7 cellular contexts compared by ENCODE assay signal in genomic region chr7:65888434-65889160, GRCh38. TPM values are rescaled to one million over a fixed set of nuclear protein-coding genes. Genes with fewer than 3 reads are reported as not detected.
DNase-seq lines count a peak whose midpoint lies in the region; ATAC-seq and TF ChIP-seq lines count a peak whose summit lies in the region.
"Not testable (repeated sequence)": the region's sequence is repeated elsewhere in the genome, so short reads cannot be mapped to it uniquely, and the experiment has no call there.

No MANE protein-coding gene starts in this region.

- H3K4me3 Mint-ChIP-seq in T-helper 17 cell; activated T-helper 1 cell treated with anti-CD3 and anti-CD28 coated beads, Interleukin-12 subunit alpha, Interleukin-12 subunit beta, Interleukin-2, Interleukin-4 antibody, amounts not matched to agents 30 ng/mL and 10 ng/mL and 1 ng/mL, durations not matched to agents 14 hours and 24 hours and 36 hours; memory B cell; stimulated activated memory B cell treated with anti-CD40 and anti-IgM and Interleukin-4, amounts not matched to agents 10 μg/mL and 1 μg/mL and 100 μg/mL, for 72 hours: not testable (repeated sequence)

- H3K9me3 Mint-ChIP-seq in activated T-helper 1 cell treated with anti-CD3 and anti-CD28 coated beads, Interleukin-12 subunit alpha, Interleukin-12 subunit beta, Interleukin-2, Interleukin-4 antibody, amounts not matched to agents 30 ng/mL and 10 ng/mL and 1 ng/mL, durations not matched to agents 14 hours and 24 hours and 36 hours; memory B cell; stimulated activated memory B cell treated with anti-CD40 and anti-IgM and Interleukin-4, amounts not matched to agents 10 μg/mL and 1 μg/mL and 100 μg/mL, for 72 hours: not testable (repeated sequence)

- H3K9me3 ChIP-seq in T-helper 17 cell (ENCODE audit: control insufficient read depth, low read length, poor library complexity, severe bottlenecking); cardiac muscle cell (ENCODE audit: low read depth): not testable (repeated sequence)

- TF ChIP-seq CTCF in cardiac muscle cell (IDR thresholded peaks at IDR 0.05; ENCODE audit: low read depth, low read length), result not testable (repeated sequence)

- intact Hi-C loops in activated T-helper 1 cell treated with anti-CD3 and anti-CD28 coated beads, Interleukin-12 subunit alpha, Interleukin-12 subunit beta, Interleukin-2, Interleukin-4 antibody, amounts not matched to agents 30 ng/mL and 10 ng/mL and 1 ng/mL, durations not matched to agents 14 hours and 24 hours and 36 hours (cut with micrococcal nuclease), result not testable (repeated sequence)

- not testable (repeated sequence) for ATAC-seq in T-helper 17 cell; memory B cell (ENCODE audit: low read depth)
- peak; percentile 65 for ATAC-seq in stimulated activated memory B cell treated with anti-CD40 and anti-IgM and Interleukin-4, amounts not matched to agents 10 μg/mL and 1 μg/mL and 100 μg/mL, for 72 hours

- in situ Hi-C loops in Caki2 (cut with HindIII; ENCODE audit: low pct_unique_long_range_greater_than_20kb, low sequenced_read_pairs), result not testable (repeated sequence)

- not testable (repeated sequence) for H3K4me1 ChIP-seq in cardiac muscle cell (ENCODE audit: low read depth)

- not testable (repeated sequence) for H3K4me3 ChIP-seq in cardiac muscle cell

- not testable (repeated sequence) for H3K36me3 Mint-ChIP-seq in T-helper 17 cell (ENCODE audit: low read depth)
- H3K36me3 Mint-ChIP-seq in activated T-helper 1 cell treated with anti-CD3 and anti-CD28 coated beads, Interleukin-12 subunit alpha, Interleukin-12 subunit beta, Interleukin-2, Interleukin-4 antibody, amounts not matched to agents 30 ng/mL and 10 ng/mL and 1 ng/mL, durations not matched to agents 14 hours and 24 hours and 36 hours (ENCODE audit: low read depth), result peaks cover 18% of the 10 kb centered on the region
- H3K36me3 Mint-ChIP-seq in memory B cell, result peaks cover 19% of the 10 kb centered on the region
- H3K36me3 Mint-ChIP-seq in stimulated activated memory B cell treated with anti-CD40 and anti-IgM and Interleukin-4, amounts not matched to agents 10 μg/mL and 1 μg/mL and 100 μg/mL, for 72 hours, result peaks cover 46% of the 10 kb centered on the region

- H3K27ac Mint-ChIP-seq in T-helper 17 cell (peak overlapping the region; percentile 16), memory B cell (peak overlapping the region; percentile 71)
- peak overlapping the region; percentile 29 for H3K27ac Mint-ChIP-seq in activated T-helper 1 cell treated with anti-CD3 and anti-CD28 coated beads, Interleukin-12 subunit alpha, Interleukin-12 subunit beta, Interleukin-2, Interleukin-4 antibody, amounts not matched to agents 30 ng/mL and 10 ng/mL and 1 ng/mL, durations not matched to agents 14 hours and 24 hours and 36 hours
- H3K27ac Mint-ChIP-seq in stimulated activated memory B cell treated with anti-CD40 and anti-IgM and Interleukin-4, amounts not matched to agents 10 μg/mL and 1 μg/mL and 100 μg/mL, for 72 hours, result peak overlapping the region; percentile 64

- H3K4me1 Mint-ChIP-seq in T-helper 17 cell; activated T-helper 1 cell treated with anti-CD3 and anti-CD28 coated beads, Interleukin-12 subunit alpha, Interleukin-12 subunit beta, Interleukin-2, Interleukin-4 antibody, amounts not matched to agents 30 ng/mL and 10 ng/mL and 1 ng/mL, durations not matched to agents 14 hours and 24 hours and 36 hours (ENCODE audit: low read depth); memory B cell: not testable (repeated sequence)
- H3K4me1 Mint-ChIP-seq in stimulated activated memory B cell treated with anti-CD40 and anti-IgM and Interleukin-4, amounts not matched to agents 10 μg/mL and 1 μg/mL and 100 μg/mL, for 72 hours, result peaks cover 33% of the 10 kb centered on the region

- not testable (repeated sequence) for H3K27me3 Mint-ChIP-seq in T-helper 17 cell; activated T-helper 1 cell treated with anti-CD3 and anti-CD28 coated beads, Interleukin-12 subunit alpha, Interleukin-12 subunit beta, Interleukin-2, Interleukin-4 antibody, amounts not matched to agents 30 ng/mL and 10 ng/mL and 1 ng/mL, durations not matched to agents 14 hours and 24 hours and 36 hours (ENCODE audit: insufficient read depth); memory B cell; stimulated activated memory B cell treated with anti-CD40 and anti-IgM and Interleukin-4, amounts not matched to agents 10 μg/mL and 1 μg/mL and 100 μg/mL, for 72 hours

- H3K27ac ChIP-seq in cardiac muscle cell, result peak overlapping the region; percentile 9

- peak; percentile 30 for DNase-seq in Caki2 (ENCODE audit: low read depth)
- not testable (repeated sequence) for DNase-seq in T-helper 17 cell; activated T-helper 1 cell treated with anti-CD3 and anti-CD28 coated beads, Interleukin-12 subunit alpha, Interleukin-12 subunit beta, Interleukin-2, Interleukin-4 antibody, amounts not matched to agents 30 ng/mL and 10 ng/mL and 1 ng/mL, durations not matched to agents 14 hours and 24 hours and 36 hours (ENCODE audit: low spot score); cardiac muscle cell (ENCODE audit: low read depth in 1 of 2, low spot score in 1 of 2); memory B cell (ENCODE audit: low spot score in 2 of 2)
- DNase-seq in kidney tubule cell (ENCODE audit: low spot score), result peak; percentile 6

- not testable (repeated sequence) for H3K36me3 ChIP-seq in cardiac muscle cell

- H3K27me3 ChIP-seq in cardiac muscle cell, result not testable (repeated sequence)

RNA-seq across cellular contexts. Expression of gene VKORC1L1, which starts 15.7 kb away (rescaled TPM):
- 5.2 and 6.9 TPM in 2 replicates for total RNA-seq in Caki2 (2014; rRNA removed; shearing (Covaris generic); ENCODE audit: low replicate concordance)
- 1 to 10 TPM; 5.5 to 7.1 TPM for total RNA-seq in T-helper 17 cell
- total RNA-seq in activated T-helper 1 cell treated with anti-CD3 and anti-CD28 coated beads, Interleukin-12 subunit alpha, Interleukin-12 subunit beta, Interleukin-2, Interleukin-4 antibody, amounts not matched to agents 30 ng/mL and 10 ng/mL and 1 ng/mL, durations not matched to agents 14 hours and 24 hours and 36 hours, result 28.8 and 30.1 TPM in 2 replicates
- 7.3 and 8.6 TPM in 2 replicates for total RNA-seq in cardiac muscle cell
- 12.8 and 14.6 TPM in 2 replicates for polyA plus RNA-seq in cardiac muscle cell

Comparison
In these comparisons a context has a peak if more than half of its experiments do, and no peak if none do; other contexts are left out.
1. H3K27ac Mint-ChIP-seq: peak in every context shown above with its lines; median percentile 71 in memory B cell; 64 in stimulated activated memory B cell treated with anti-CD40 and anti-IgM and Interleukin-4, amounts not matched to agents 10 μg/mL and 1 μg/mL and 100 μg/mL, for 72 hours; 29 in activated T-helper 1 cell treated with anti-CD3 and anti-CD28 coated beads, Interleukin-12 subunit alpha, Interleukin-12 subunit beta, Interleukin-2, Interleukin-4 antibody, amounts not matched to agents 30 ng/mL and 10 ng/mL and 1 ng/mL, durations not matched to agents 14 hours and 24 hours and 36 hours; 16 in T-helper 17 cell.